ENCODE assay signal across 8 cellular contexts in the genomic region with DNA sequence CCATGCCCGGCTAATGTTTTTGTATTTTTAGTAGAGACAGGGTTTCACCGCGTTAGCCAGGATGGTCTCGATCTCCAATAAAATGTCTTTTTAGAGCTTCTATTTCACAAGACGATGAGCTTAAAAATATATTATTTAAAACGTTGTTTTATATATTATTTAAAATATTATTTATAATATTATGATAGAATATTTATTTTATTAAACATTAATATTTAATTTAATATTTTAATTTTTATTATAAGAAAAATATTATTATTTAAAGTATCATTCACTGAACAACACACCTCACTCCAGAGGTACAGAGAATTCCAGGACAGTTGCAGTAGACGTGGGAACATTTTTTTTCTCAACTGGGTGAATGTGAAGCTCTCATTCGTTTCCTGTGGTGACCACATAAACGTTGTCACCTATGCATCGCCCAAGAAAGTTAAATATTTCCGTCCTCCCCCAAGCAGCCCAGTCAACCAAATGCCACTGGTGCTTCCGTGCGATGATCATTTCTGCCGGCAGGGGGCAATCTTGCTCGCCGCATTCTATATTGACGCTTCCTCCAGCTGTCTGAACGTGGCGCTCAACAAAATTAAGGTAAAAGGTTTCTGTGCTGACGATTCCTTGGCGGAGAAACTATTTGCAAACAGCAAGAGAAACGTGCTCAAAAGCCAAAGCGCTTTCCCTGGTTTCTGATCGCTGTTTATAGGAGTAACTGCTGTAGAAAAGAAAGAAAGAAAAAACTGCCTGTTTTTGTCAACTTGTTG. TPM values are rescaled to one million over a fixed set of nuclear protein-coding genes. Genes with fewer than 3 reads are reported as not detected.
A peak's percentile ranks its signal among the peaks of the same experiment; 100 is the strongest.
DNase-seq lines count a peak whose midpoint lies in the region; ATAC-seq and TF ChIP-seq lines count a peak whose summit lies in the region.

No MANE protein-coding gene starts in this region.

- no TSS peak for BruUV-seq in Panc1 (replicated peaks; lab: Mats Ljungman, UMichigan)

- TF ChIP-seq CTCF in Panc1 (IDR thresholded peaks at IDR 0.05): peak; percentile 89
- peak; percentile 90 for TF ChIP-seq CTCF in fibroblast of mammary gland (conservative IDR thresholded peaks at IDR 0.05; ENCODE audit: control insufficient read depth, insufficient read depth, low read depth, low read length)

- H3K27me3 ChIP-seq in Panc1 (ENCODE audit: control insufficient read depth, insufficient read depth, low read length): no peaks in the 10 kb centered on the region

- H3K27me3 Mint-ChIP-seq in activated T-cell treated with anti-CD3 and anti-CD28 coated beads, Interleukin-2, amount 50 U/mL, for 4 hours (ENCODE audit: low read depth): peaks cover 12% of the 10 kb centered on the region
- H3K27me3 Mint-ChIP-seq in natural killer cell treated with Interleukin-12 subunit alpha and Interleukin-12 subunit beta and Interleukin-15 and Interleukin-18, amount 100 ng/mL, for 72 hours: peaks cover 0 to 3% of the 10 kb centered on the region in 2 donors

- no peak overlapping the region for H3K27ac ChIP-seq in Panc1 (ENCODE audit: low read length)

- DNase-seq in COLO668 (lab: John Stamatoyannopoulos, UW; ENCODE audit: unreplicated experiment): peak; percentile 63
- peak in 73 of 76 experiments; percentile 12 to 91 (median 73) for DNase-seq in HUDEP-2 (lab: John Stamatoyannopoulos, UW; ENCODE audit: unreplicated experiment in 76 of 76)
- DNase-seq in Panc1 (ENCODE audit: low read depth, low spot score): peak; percentile 74
- DNase-seq in activated T-cell treated with anti-CD3 and anti-CD28 coated beads, Interleukin-2, amount 50 U/mL, for 4 hours: peak; percentile 85
- DNase-seq in fibroblast of mammary gland (ENCODE audit: low read depth): peak; percentile 66
- DNase-seq in natural killer cell treated with Interleukin-12 subunit alpha and Interleukin-12 subunit beta and Interleukin-15 and Interleukin-18, amount 100 ng/mL, for 72 hours (ENCODE audit: low spot score): peak; percentile 78
- DNase-seq in stimulated activated naive CD4-positive, alpha-beta T cell treated with Interleukin-2 at 50 U/mL for 16 hours (lab: John Stamatoyannopoulos, UW): peak; percentile 59

- peaks cover 4% of the 10 kb centered on the region for H3K4me1 Mint-ChIP-seq in activated T-cell treated with anti-CD3 and anti-CD28 coated beads, Interleukin-2, amount 50 U/mL, for 4 hours (ENCODE audit: low read depth)
- peaks cover 5 to 6% of the 10 kb centered on the region in 2 donors for H3K4me1 Mint-ChIP-seq in natural killer cell treated with Interleukin-12 subunit alpha and Interleukin-12 subunit beta and Interleukin-15 and Interleukin-18, amount 100 ng/mL, for 72 hours (ENCODE audit: low read depth in 2 of 2)

- no peaks in the 10 kb centered on the region for H3K36me3 ChIP-seq in Panc1 (ENCODE audit: control insufficient read depth, insufficient read depth, low read length)

- CTCF ChIA-PET in Panc1 (lab: Charles Lee): interaction anchor here (0.7 to 2.0 kb wide), 6 partner anchors 8 to 420 kb away, joined by 3 to 19 read pairs (median 4); no protein-coding TSS in a partner anchor

- in situ Hi-C loops in Panc1 (cut with HindIII; ENCODE audit: low pct_unique_long_range_greater_than_20kb, low sequenced_read_pairs): no loop called here

- ATAC-seq in GM19467 (IDR thresholded peaks at IDR 0.05; ENCODE audit: unreplicated experiment) (peak; percentile 94), Panc1 (peak; percentile 88)
- ATAC-seq in activated T-cell treated with anti-CD3 and anti-CD28 coated beads, Interleukin-2, amount 50 U/mL, for 4 hours: peak; percentile 90 to 91
- ATAC-seq in natural killer cell treated with Interleukin-12 subunit alpha and Interleukin-12 subunit beta and Interleukin-15 and Interleukin-18, amount 100 ng/mL, for 72 hours: peak; percentile 84 to 88

- H3K4me3 Mint-ChIP-seq in activated T-cell treated with anti-CD3 and anti-CD28 coated beads, Interleukin-2, amount 50 U/mL, for 4 hours: no peak overlapping the region
- peak overlapping the region; percentile 7 for H3K4me3 Mint-ChIP-seq in natural killer cell treated with Interleukin-12 subunit alpha and Interleukin-12 subunit beta and Interleukin-15 and Interleukin-18, amount 100 ng/mL, for 72 hours

- intact Hi-C loops in Panc1 (cut with micrococcal nuclease; ENCODE audit: unreplicated experiment): loop anchor here (1.0 kb wide), 1 partner anchor 151 kb away; no protein-coding TSS in a partner anchor

- H3K9me3 ChIP-seq in Panc1 (ENCODE audit: control insufficient read depth, insufficient read depth, low read depth, low read length): no peaks in the 10 kb centered on the region

- H3K4me1 ChIP-seq in Panc1 (ENCODE audit: control insufficient read depth, insufficient read depth, low read length): 0 out of 2 replicates have a peak, but pooled peaks cover 5% of the 10 kb centered on the region

- no peak overlapping the region for H3K27ac Mint-ChIP-seq in natural killer cell treated with Interleukin-12 subunit alpha and Interleukin-12 subunit beta and Interleukin-15 and Interleukin-18, amount 100 ng/mL, for 72 hours

- no peaks in the 10 kb centered on the region for H3K9me3 Mint-ChIP-seq in activated T-cell treated with anti-CD3 and anti-CD28 coated beads, Interleukin-2, amount 50 U/mL, for 4 hours
- no peaks in the 10 kb centered on the region for H3K9me3 Mint-ChIP-seq in natural killer cell treated with Interleukin-12 subunit alpha and Interleukin-12 subunit beta and Interleukin-15 and Interleukin-18, amount 100 ng/mL, for 72 hours

- POLR2A ChIA-PET in Panc1 (lab: Charles Lee): interaction anchor here (0.6 to 0.7 kb wide), 2 partner anchors 151 to 1572 kb away, joined by 3 to 15 read pairs; no protein-coding TSS in a partner anchor

- H3K36me3 Mint-ChIP-seq in activated T-cell treated with anti-CD3 and anti-CD28 coated beads, Interleukin-2, amount 50 U/mL, for 4 hours (ENCODE audit: insufficient read depth): no peaks in the 10 kb centered on the region
- H3K36me3 Mint-ChIP-seq in natural killer cell treated with Interleukin-12 subunit alpha and Interleukin-12 subunit beta and Interleukin-15 and Interleukin-18, amount 100 ng/mL, for 72 hours: no peaks in the 10 kb centered on the region

- peak overlapping the region in 1 of 2 experiments; percentile 26; a peak in 1 of 4 replicates for H3K4me3 ChIP-seq in Panc1 (ENCODE audit: low read depth in 2 of 2, low read length in 2 of 2)
- H3K4me3 ChIP-seq in fibroblast of mammary gland (ENCODE audit: control insufficient read depth, low read depth, low read length): no peak overlapping the region

RNA-seq across cellular contexts. Expression of a gene that starts 41.7 kb away (rescaled TPM):
- not detected for total RNA-seq in Panc1 (2021; ENCODE audit: unreplicated experiment)
- polyA plus RNA-seq in Panc1 (2012; ENCODE audit: insufficient read length): not detected
- not detected for total RNA-seq in activated T-cell treated with anti-CD3 and anti-CD28 coated beads, Interleukin-2, amount 50 U/mL, for 4 hours
- not detected for total RNA-seq in natural killer cell treated with Interleukin-12 subunit alpha and Interleukin-12 subunit beta and Interleukin-15 and Interleukin-18, amount 100 ng/mL, for 72 hours

RNA-seq across cellular contexts. Expression of a gene that starts 55.8 kb away (rescaled TPM):
- total RNA-seq in Panc1 (2021; ENCODE audit: unreplicated experiment): 7.6 TPM
- 3.8 TPM for polyA plus RNA-seq in Panc1 (2012; ENCODE audit: insufficient read length)
- 10 to 100 TPM; 20.7 to 23.2 (median 22.1) TPM for total RNA-seq in activated T-cell treated with anti-CD3 and anti-CD28 coated beads, Interleukin-2, amount 50 U/mL, for 4 hours
- 10 to 100 TPM; 11.8 to 21.6 TPM for total RNA-seq in natural killer cell treated with Interleukin-12 subunit alpha and Interleukin-12 subunit beta and Interleukin-15 and Interleukin-18, amount 100 ng/mL, for 72 hours
